Comparison of ENCODE assay signal across 8 cellular contexts in genomic region chr3:51099794-51100542, GRCh38.
A peak's percentile ranks its signal among the peaks of the same experiment; 100 is the strongest.
DNase-seq lines count a peak whose midpoint lies in the region; ATAC-seq and TF ChIP-seq lines count a peak whose summit lies in the region.

No MANE protein-coding gene starts in this region.

- H3K27ac Mint-ChIP-seq in CD14-positive monocyte, result no peak overlapping the region
- H3K27ac Mint-ChIP-seq in central memory CD8-positive, alpha-beta T cell (ENCODE audit: low read depth), result peak overlapping the region; percentile 39

- no peak overlapping the region for H3K4me3 ChIP-seq in GM12875 (ENCODE audit: low read depth, low read length)
- no peak overlapping the region for H3K4me3 ChIP-seq in left lung
- H3K4me3 ChIP-seq in vagina, result no peak overlapping the region

- intact Hi-C loops in CD14-positive monocyte (cut with micrococcal nuclease) (loop anchor here in 1 of 2 donors (5.0 kb wide), 1 partner anchor 272 kb away; no protein-coding TSS in a partner anchor), left lung (cut with DNase I) (loop anchor here in 1 of 2 donors (10.0 kb wide), 1 partner anchor 275 kb away; no protein-coding TSS in a partner anchor), vagina (cut with DNase I) (no loop called here)

- peaks cover 0 to 4% (median 0%) of the 10 kb centered on the region in 3 donors for H3K27me3 Mint-ChIP-seq in CD14-positive monocyte (ENCODE audit: low read depth in 3 of 3)
- H3K27me3 Mint-ChIP-seq in central memory CD8-positive, alpha-beta T cell, result peaks cover 8% of the 10 kb centered on the region

- H3K36me3 ChIP-seq in left lung, result no peaks in the 10 kb centered on the region
- no peaks in the 10 kb centered on the region for H3K36me3 ChIP-seq in vagina

- no peaks in the 10 kb centered on the region for H3K9me3 Mint-ChIP-seq in CD14-positive monocyte
- peaks cover 2% of the 10 kb centered on the region for H3K9me3 Mint-ChIP-seq in central memory CD8-positive, alpha-beta T cell

- H3K36me3 Mint-ChIP-seq in CD14-positive monocyte, result no peaks in the 10 kb centered on the region
- no peaks in the 10 kb centered on the region for H3K36me3 Mint-ChIP-seq in central memory CD8-positive, alpha-beta T cell (ENCODE audit: insufficient read depth)

- TF ChIP-seq CTCF in CD14-positive monocyte (IDR thresholded peaks at IDR 0.05), result peak; percentile 71
- TF ChIP-seq CTCF in GM12875 (IDR thresholded peaks at IDR 0.05; ENCODE audit: borderline replicate concordance, insufficient read depth, low read depth, low read length), result peak; percentile 53; the same call in 1 of the 2 replicates
- peak; percentile 68 to 70 for TF ChIP-seq CTCF in left lung (IDR thresholded peaks at IDR 0.05)
- TF ChIP-seq CTCF in vagina (IDR thresholded peaks at IDR 0.05), result peak in 2 of 3 experiments; percentile 30 to 42

- no peaks in the 10 kb centered on the region for H3K9me3 ChIP-seq in left lung
- H3K9me3 ChIP-seq in vagina, result no peaks in the 10 kb centered on the region

- no peaks in the 10 kb centered on the region for H3K4me1 Mint-ChIP-seq in CD14-positive monocyte
- no peaks in the 10 kb centered on the region for H3K4me1 Mint-ChIP-seq in central memory CD8-positive, alpha-beta T cell

- no peaks in the 10 kb centered on the region for H3K4me1 ChIP-seq in left lung
- no peaks in the 10 kb centered on the region for H3K4me1 ChIP-seq in vagina

- H3K27me3 ChIP-seq in left lung, result no peaks in the 10 kb centered on the region
- no peaks in the 10 kb centered on the region for H3K27me3 ChIP-seq in vagina

- no peak overlapping the region for H3K4me3 Mint-ChIP-seq in CD14-positive monocyte
- no peak overlapping the region for H3K4me3 Mint-ChIP-seq in central memory CD8-positive, alpha-beta T cell

- TF ChIP-seq POLR2A in vagina (IDR thresholded peaks at IDR 0.05), result no peak

- no peak for ATAC-seq in central memory CD8-positive, alpha-beta T cell (replicated peaks; ENCODE audit: extremely low read depth, poor library complexity, severe bottlenecking)
- ATAC-seq in left lung (peak; percentile 97), HG03280 (IDR thresholded peaks at IDR 0.05; ENCODE audit: unreplicated experiment) (no peak), HG02852 (IDR thresholded peaks at IDR 0.05; ENCODE audit: unreplicated experiment) (no peak)

- DNase-seq in CD14-positive monocyte (ENCODE audit: low spot score), result no peak
- DNase-seq in NCI-H748 treated with DMSO at 0.1 percent for 48 hours (lab: John Stamatoyannopoulos, UW), result peak; percentile 12
- DNase-seq in central memory CD8-positive, alpha-beta T cell (ENCODE audit: low spot score in 2 of 2), result no peak
- no peak for DNase-seq in left lung
- no peak for DNase-seq in vagina (ENCODE audit: extremely low spot score in 2 of 2)

- H3K27ac ChIP-seq in left lung, result no peak overlapping the region
- H3K27ac ChIP-seq in vagina, result no peak overlapping the region
